In genomic region chr22:41480397-41480735, GRCh38 we compare ENCODE assay signal across 11 cellular contexts. TPM values are rescaled to one million over a fixed set of nuclear protein-coding genes. Genes with fewer than 3 reads are reported as not detected.
A peak's percentile ranks its signal among the peaks of the same experiment; 100 is the strongest.
DNase-seq lines count a peak whose midpoint lies in the region; ATAC-seq and TF ChIP-seq lines count a peak whose summit lies in the region.
"Had no signal": no experiment of that assay in that cellular context is flagged by ENCODE, and none has a peak within 500 bp of the region (broad histone marks: within the 10 kb centered on the region; RNA-seq: fewer than 3 reads in every experiment).

No MANE protein-coding gene starts in this region.

- H3K36me3 ChIP-seq in muscle layer of duodenum (ENCODE audit: control insufficient read depth in 1 of 2, insufficient read depth in 2 of 2, low read length in 2 of 2) = peaks cover 3 to 9% of the 10 kb centered on the region in 2 donors
- H3K36me3 ChIP-seq in upper lobe of right lung = no peaks in the 10 kb centered on the region

- no peak for ATAC-seq in activated naive CD4-positive, alpha-beta T cell treated with anti-CD3 and anti-CD28 coated beads, Interleukin-2, amount 50 U/mL, for 72 hours
- ATAC-seq in upper lobe of right lung (no peak), HG03135 (IDR thresholded peaks at IDR 0.05; ENCODE audit: unreplicated experiment) (no peak), HG03108 (IDR thresholded peaks at IDR 0.05; ENCODE audit: unreplicated experiment) (no peak)

- H3K27ac ChIP-seq in cingulate gyrus (ENCODE audit: low read depth, low read length) (peak overlapping the region; percentile 90), muscle layer of duodenum (ENCODE audit: low read length) (peak overlapping the region; percentile 70), upper lobe of right lung (peak overlapping the region; percentile 55)
- H3K27ac ChIP-seq: epithelial cell of prostate had no signal

- H3K4me3 ChIP-seq in muscle layer of duodenum (ENCODE audit: low read depth in 1 of 2, low read length in 2 of 2) (peak overlapping the region in 1 of 2 donors; percentile 7), upper lobe of right lung (no peak overlapping the region)

- H3K27ac Mint-ChIP-seq in activated naive CD4-positive, alpha-beta T cell treated with anti-CD3 and anti-CD28 coated beads, Interleukin-2, amount 50 U/mL, for 72 hours = peak overlapping the region; percentile 25 to 75
- H3K27ac Mint-ChIP-seq: nephron progenitor cell had no signal

- no peaks in the 10 kb centered on the region for H3K36me3 Mint-ChIP-seq in activated naive CD4-positive, alpha-beta T cell treated with anti-CD3 and anti-CD28 coated beads, Interleukin-2, amount 50 U/mL, for 72 hours

- H3K27me3 ChIP-seq in muscle layer of duodenum (ENCODE audit: low read depth, low read length) (no peaks in the 10 kb centered on the region), upper lobe of right lung (no peaks in the 10 kb centered on the region)

- no peak for DNase-seq in activated naive CD4-positive, alpha-beta T cell treated with anti-CD3 and anti-CD28 coated beads, Interleukin-2, amount 50 U/mL, for 72 hours (ENCODE audit: low spot score in 2 of 2)
- no peak for DNase-seq in activated naive CD4-positive, alpha-beta T cell treated with anti-CD3 and anti-CD28 coated beads, Interleukin-2, amount 50 U/mL, for 16 hours
- DNase-seq in upper lobe of right lung = no peak
- no peak for DNase-seq in GDM1 (lab: John Stamatoyannopoulos, UW)
- DNase-seq: activated T-cell treated with anti-CD3 and anti-CD28 coated beads, Interleukin-2, amount 50 U/mL, for 1 hour; nephron progenitor cell had no signal

- no peaks in the 10 kb centered on the region for H3K9me3 Mint-ChIP-seq in activated naive CD4-positive, alpha-beta T cell treated with anti-CD3 and anti-CD28 coated beads, Interleukin-2, amount 50 U/mL, for 72 hours
- H3K9me3 Mint-ChIP-seq: nephron progenitor cell had no signal

- TF ChIP-seq CTCF in upper lobe of right lung (IDR thresholded peaks at IDR 0.05) = no peak

- H3K9me3 ChIP-seq in muscle layer of duodenum (ENCODE audit: control insufficient read depth in 1 of 2, low read length in 2 of 2) (no peaks in the 10 kb centered on the region), upper lobe of right lung (no peaks in the 10 kb centered on the region)

- H3K4me1 ChIP-seq in muscle layer of duodenum (ENCODE audit: control insufficient read depth in 1 of 2, insufficient read depth in 2 of 2, low read length in 2 of 2) (peaks cover 21 to 47% of the 10 kb centered on the region in 2 donors), upper lobe of right lung (peaks cover 22% of the 10 kb centered on the region)

- intact Hi-C loops in upper lobe of right lung (cut with DNase I) = no loop called here

RNA-seq across cellular contexts. Expression of gene ACO2, which starts 11.4 kb away (rescaled TPM):
- total RNA-seq in activated naive CD4-positive, alpha-beta T cell treated with anti-CD3 and anti-CD28 coated beads, Interleukin-2, amount 50 U/mL, for 72 hours = 100 to 1,000 TPM in 1 of 2 donors, 10 to 100 TPM in 1; 100.0 to 112 TPM
- 84.1 TPM for total RNA-seq in upper lobe of right lung

RNA-seq across cellular contexts. Expression of gene PHF5A, which starts 11.9 kb away (rescaled TPM):
- total RNA-seq in activated naive CD4-positive, alpha-beta T cell treated with anti-CD3 and anti-CD28 coated beads, Interleukin-2, amount 50 U/mL, for 72 hours = 10 to 100 TPM; 61.3 to 76.5 TPM
- 32.9 TPM for total RNA-seq in upper lobe of right lung

RNA-seq across cellular contexts. Expression of gene TOB2, which starts 33.8 kb away (rescaled TPM):
- total RNA-seq in activated naive CD4-positive, alpha-beta T cell treated with anti-CD3 and anti-CD28 coated beads, Interleukin-2, amount 50 U/mL, for 72 hours = 10 to 100 TPM; 28.1 to 29.9 TPM
- 47.7 TPM for total RNA-seq in upper lobe of right lung
